8 cellular contexts compared by ENCODE assay signal in genomic region chr10:35495521-35496238, GRCh38.
DNase-seq lines count a peak whose midpoint lies in the region; ATAC-seq and TF ChIP-seq lines count a peak whose summit lies in the region.

No MANE protein-coding gene starts in this region.

- peaks cover 50% of the 10 kb centered on the region for H3K4me1 Mint-ChIP-seq in WTC11
- H3K4me1 Mint-ChIP-seq in natural killer cell treated with Interleukin-12 subunit alpha and Interleukin-12 subunit beta and Interleukin-15 and Interleukin-18, amount 100 ng/mL, for 72 hours (ENCODE audit: low read depth in 2 of 2), result peaks cover 25 to 34% of the 10 kb centered on the region in 2 donors

- no peaks in the 10 kb centered on the region for H3K27me3 Mint-ChIP-seq in WTC11 (ENCODE audit: low read depth)
- H3K27me3 Mint-ChIP-seq in natural killer cell treated with Interleukin-12 subunit alpha and Interleukin-12 subunit beta and Interleukin-15 and Interleukin-18, amount 100 ng/mL, for 72 hours, result no peaks in the 10 kb centered on the region

- H3K4me1 ChIP-seq in BE2C, result peaks cover 14% of the 10 kb centered on the region; the same call in 1 of the 2 replicates

- H3K9me3 Mint-ChIP-seq in WTC11, result no peaks in the 10 kb centered on the region
- H3K9me3 Mint-ChIP-seq in natural killer cell treated with Interleukin-12 subunit alpha and Interleukin-12 subunit beta and Interleukin-15 and Interleukin-18, amount 100 ng/mL, for 72 hours, result no peaks in the 10 kb centered on the region

- H3K36me3 Mint-ChIP-seq in WTC11, result no peaks in the 10 kb centered on the region
- no peaks in the 10 kb centered on the region for H3K36me3 Mint-ChIP-seq in natural killer cell treated with Interleukin-12 subunit alpha and Interleukin-12 subunit beta and Interleukin-15 and Interleukin-18, amount 100 ng/mL, for 72 hours

- POLR2A ChIA-PET in WTC11 (lab: Charles Lee), result no interaction called here

- no peaks in the 10 kb centered on the region for H3K9me3 ChIP-seq in BE2C

- TF ChIP-seq CTCF in WTC11 (IDR thresholded peaks at IDR 0.05) (no peak), BE2C (IDR thresholded peaks at IDR 0.05; ENCODE audit: low read depth, low read length) (no peak)

- peak overlapping the region; percentile 35; the same call in 1 of the 2 replicates for H3K27ac Mint-ChIP-seq in WTC11
- H3K27ac Mint-ChIP-seq in natural killer cell treated with Interleukin-12 subunit alpha and Interleukin-12 subunit beta and Interleukin-15 and Interleukin-18, amount 100 ng/mL, for 72 hours, result peak overlapping the region; percentile 22 to 33

- no peak overlapping the region for H3K4me3 Mint-ChIP-seq in WTC11
- no peak overlapping the region for H3K4me3 Mint-ChIP-seq in natural killer cell treated with Interleukin-12 subunit alpha and Interleukin-12 subunit beta and Interleukin-15 and Interleukin-18, amount 100 ng/mL, for 72 hours

- ATAC-seq in GM18867 (IDR thresholded peaks at IDR 0.05; ENCODE audit: unreplicated experiment) (peak; percentile 41), HG02852 (IDR thresholded peaks at IDR 0.05; ENCODE audit: unreplicated experiment) (peak; percentile 37), WTC11 (peak; percentile 30)
- ATAC-seq in natural killer cell treated with Interleukin-12 subunit alpha and Interleukin-12 subunit beta and Interleukin-15 and Interleukin-18, amount 100 ng/mL, for 72 hours, result no peak

- no peak overlapping the region for H3K4me3 ChIP-seq in BE2C (ENCODE audit: low read depth, low read length)

- H3K36me3 ChIP-seq in BE2C, result no peaks in the 10 kb centered on the region

- DNase-seq in WTC11 (ENCODE audit: low spot score) (no peak), NCI-H510A treated with DMSO at 0.1 percent for 48 hours (lab: John Stamatoyannopoulos, UW) (no peak), BE2C (no peak), NCI-H2227 treated with DMSO at 0.1 percent for 48 hours (lab: John Stamatoyannopoulos, UW) (no peak)
- no peak for DNase-seq in natural killer cell treated with Interleukin-12 subunit alpha and Interleukin-12 subunit beta and Interleukin-15 and Interleukin-18, amount 100 ng/mL, for 72 hours (ENCODE audit: low spot score)
- DNase-seq in activated effector memory CD4-positive, alpha-beta T cell treated with anti-CD3 and anti-CD28 coated beads, Interleukin-2, amount 50 U/mL, for 16 hours, result no peak

- no peaks in the 10 kb centered on the region for H3K27me3 ChIP-seq in BE2C

- CTCF ChIA-PET in WTC11 (lab: Charles Lee), result interaction anchor here (0.6 to 1.4 kb wide), 4 partner anchors 24 to 256 kb away, joined by 3 read pairs; no protein-coding TSS in a partner anchor

TF ChIP-seq in WTC11, 78 proteins besides CTCF, POLR2A, EP300 and RAD21:
- no peak for TF ChIP-seq MAX (CRISPR knock-in tag; IDR thresholded peaks at IDR 0.05)
- no peak for TF ChIP-seq CBFB (CRISPR knock-in tag; IDR thresholded peaks at IDR 0.05; ENCODE audit: low read depth)
- no peak for TF ChIP-seq ZNF671 (CRISPR knock-in tag; IDR thresholded peaks at IDR 0.05)
- TF ChIP-seq PRDM15 (CRISPR knock-in tag; IDR thresholded peaks at IDR 0.05), result no peak

Comparison
In these comparisons a context has a peak if more than half of its experiments do, and no peak if none do; other contexts are left out.
1. ATAC-seq: peak in GM18867 (single experiment), HG02852 (single experiment) and WTC11 (single experiment); none in natural killer cell treated with Interleukin-12 subunit alpha and Interleukin-12 subunit beta and Interleukin-15 and Interleukin-18, amount 100 ng/mL, for 72 hours (0 of 2).